ENCODE assay signal across 9 cellular contexts in the genomic region with DNA sequence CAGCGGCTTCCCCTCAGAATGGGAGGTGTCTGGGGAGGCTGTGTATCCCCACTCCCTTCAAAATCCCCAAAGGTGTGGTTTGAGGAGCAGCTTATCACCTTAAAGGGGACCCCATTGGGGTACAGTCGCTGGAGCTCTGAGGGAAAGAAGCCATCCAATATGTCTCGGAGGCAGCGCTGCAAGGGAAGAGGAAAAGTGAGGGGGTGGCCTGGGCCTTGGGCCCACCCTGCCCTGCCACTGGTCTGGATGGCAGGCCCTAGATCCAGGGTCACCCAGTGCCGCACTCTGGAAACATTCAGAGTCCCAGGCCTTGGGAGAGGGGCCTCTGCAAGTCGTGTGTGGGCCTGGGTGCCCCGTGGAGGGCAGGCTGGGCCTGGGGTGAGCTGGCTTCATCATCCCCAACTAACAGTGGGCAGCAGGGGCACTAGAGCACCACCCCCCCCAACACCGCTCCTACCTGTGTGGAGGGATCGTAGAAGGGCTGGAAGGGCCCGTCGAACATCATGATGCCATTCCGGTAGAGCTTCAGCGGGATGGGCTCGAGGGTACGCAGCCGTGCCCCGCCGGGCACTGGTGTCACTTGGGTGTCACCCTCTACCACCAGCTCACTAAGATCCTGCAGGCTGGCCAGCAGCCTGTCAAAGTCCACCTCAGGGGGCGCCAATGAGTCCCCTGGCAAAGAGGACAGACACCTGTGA. TPM values are rescaled to one million over a fixed set of nuclear protein-coding genes. Genes with fewer than 3 reads are reported as not detected.
A peak's percentile ranks its signal among the peaks of the same experiment; 100 is the strongest.
DNase-seq lines count a peak whose midpoint lies in the region; ATAC-seq, FAIRE-seq and TF ChIP-seq lines count a peak whose summit lies in the region.
"Had no signal": no experiment of that assay in that cellular context is flagged by ENCODE, and none has a peak within 500 bp of the region (broad histone marks: within the 10 kb centered on the region; RNA-seq: fewer than 3 reads in every experiment).

No MANE protein-coding gene starts in this region.

- no TSS peak for BruUV-seq in endothelial cell of umbilical vein (replicated peaks; lab: Mats Ljungman, UMichigan)

- POLR2A ChIA-PET in endothelial cell of umbilical vein (lab: Charles Lee) = interaction anchor here (0.8 kb wide), 1 partner anchor 51 kb away, joined by 3 read pairs; a partner anchor contains a TSS

- no peak overlapping the region for H2AFZ ChIP-seq in endothelial cell of umbilical vein (ENCODE audit: low read depth, low read length)

- peak; percentile 41 for ATAC-seq in SK-N-SH treated with all-trans-retinoic acid at 6 μM for 48 hours
- no peak for ATAC-seq in HG03520 (IDR thresholded peaks at IDR 0.05; ENCODE audit: unreplicated experiment)
- no peak for ATAC-seq in HG03571 (IDR thresholded peaks at IDR 0.05; ENCODE audit: unreplicated experiment)

- no peak for FAIRE-seq in endothelial cell of umbilical vein (lab: Jason Lieb, UNC)
- FAIRE-seq: endometrium had no signal

- DNase-seq in stimulated activated CD4-positive, alpha-beta T cell treated with anti-CD3 and anti-CD28 coated beads, Interleukin-4, amount 100 ng/mL, for 1 hour = peak; percentile 52
- DNase-seq in stimulated activated CD4-positive, alpha-beta T cell treated with anti-CD3 and anti-CD28 coated beads, Interleukin-4, amount 100 ng/mL, for 4 hours = no peak
- DNase-seq in endothelial cell of umbilical vein (ENCODE audit: low read depth, low spot score) = no peak
- no peak for DNase-seq in retinal pigment epithelial cell (ENCODE audit: low read depth)
- no peak for DNase-seq in NOMO-1 treated with DMSO at 0.1 percent for 48 hours (lab: John Stamatoyannopoulos, UW; ENCODE audit: unreplicated experiment)

- peak; percentile 41 to 63 for TF ChIP-seq CTCF in endothelial cell of umbilical vein (IDR thresholded peaks at IDR 0.05; ENCODE audit: extremely low read depth in 1 of 2, insufficient read depth in 1 of 2, low read depth in 1 of 2, low read length in 2 of 2)
- TF ChIP-seq CTCF in retinal pigment epithelial cell (conservative IDR thresholded peaks at IDR 0.05; ENCODE audit: low read depth, low read length) = peak; percentile 57

- H3K9me1 ChIP-seq in endothelial cell of umbilical vein (replicated peaks; ENCODE audit: control insufficient read depth, extremely low read depth, insufficient read depth, low read length) = no peaks in the 10 kb centered on the region

- H3K4me1 ChIP-seq in endothelial cell of umbilical vein (ENCODE audit: control insufficient read depth, extremely low read depth, insufficient read depth, low read length) = peaks cover 26% of the 10 kb centered on the region

- CTCF ChIA-PET in endothelial cell of umbilical vein (lab: Charles Lee) = interaction anchor here (0.6 to 4.3 kb wide), 21 partner anchors 9 to 250 kb away, joined by 3 to 120 read pairs (median 5); a partner anchor contains a TSS

- intact Hi-C loops in endothelial cell of umbilical vein (cut with micrococcal nuclease) = loop anchor here (1.0 to 2.0 kb wide), 3 partner anchors 36 to 132 kb away; no protein-coding TSS in a partner anchor

- H3K4me3 ChIP-seq in endothelial cell of umbilical vein (replicated peaks in 1 of 3; ENCODE audit: insufficient read depth in 1 of 3, low read depth in 1 of 3, low read length in 3 of 3) = no peak overlapping the region
- no peak overlapping the region for H3K4me3 ChIP-seq in retinal pigment epithelial cell (ENCODE audit: low read length)

- peak; percentile 39 for TF ChIP-seq POLR2A in endothelial cell of umbilical vein (IDR thresholded peaks at IDR 0.05; ENCODE audit: low read depth, low read length)

- H3K27ac ChIP-seq in endothelial cell of umbilical vein (ENCODE audit: insufficient read depth, low read depth, low read length) = no peak overlapping the region

- no peak overlapping the region for H3K4me2 ChIP-seq in endothelial cell of umbilical vein (ENCODE audit: insufficient read depth, low read length)

- no peak overlapping the region for H3K9ac ChIP-seq in endothelial cell of umbilical vein (replicated peaks; ENCODE audit: extremely low read depth, insufficient read depth, low read length)

- H3K9me3 ChIP-seq in endothelial cell of umbilical vein (replicated peaks; ENCODE audit: control insufficient read depth, insufficient read depth, low read length) = no peaks in the 10 kb centered on the region

- no peaks in the 10 kb centered on the region for H4K20me1 ChIP-seq in endothelial cell of umbilical vein (replicated peaks; ENCODE audit: control insufficient read depth, extremely low read depth, insufficient read depth, low read length)

- dilution Hi-C loops in endothelial cell of umbilical vein (cut with MboI; ENCODE audit: extremely low pct_ligation_motif_present, low sequenced_read_pairs) = no loop called here

- peaks cover 0 to 8% of the 10 kb centered on the region in 2 experiments for H3K36me3 ChIP-seq in endothelial cell of umbilical vein (ENCODE audit: control insufficient read depth in 2 of 2, extremely low read depth in 1 of 2, insufficient read depth in 2 of 2, low read length in 2 of 2)

- H3K79me2 ChIP-seq in endothelial cell of umbilical vein (ENCODE audit: control insufficient read depth, insufficient read depth, low read length) = peaks cover 19% of the 10 kb centered on the region

- no peaks in the 10 kb centered on the region for H3K27me3 ChIP-seq in endothelial cell of umbilical vein (ENCODE audit: control insufficient read depth in 2 of 2, insufficient read depth in 2 of 2, low read length in 2 of 2)

TF ChIP-seq in SK-N-SH treated with all-trans-retinoic acid at 6 μM for 48 hours, 23 proteins besides CTCF, POLR2A, EP300 and RAD21 (continues in another document):
- no peak for TF ChIP-seq ZFP3 (CRISPR knock-in tag; IDR thresholded peaks at IDR 0.05)

TF ChIP-seq in endothelial cell of umbilical vein, 7 proteins besides CTCF, POLR2A, EP300 and RAD21:
- TF ChIP-seq, protein P1, sequence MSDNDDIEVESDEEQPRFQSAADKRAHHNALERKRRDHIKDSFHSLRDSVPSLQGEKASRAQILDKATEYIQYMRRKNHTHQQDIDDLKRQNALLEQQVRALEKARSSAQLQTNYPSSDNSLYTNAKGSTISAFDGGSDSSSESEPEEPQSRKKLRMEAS (IDR thresholded peaks at IDR 0.05; ENCODE audit: insufficient read depth, insufficient read length) = no peak
- TF ChIP-seq GATA2 (IDR thresholded peaks at IDR 0.05; ENCODE audit: insufficient read depth, insufficient read length, low read depth, low read length) (no peak), POLR2AphosphoS5 (IDR thresholded peaks at IDR 0.05; ENCODE audit: insufficient read depth, low read depth, low read length) (no peak), MYC (IDR thresholded peaks at IDR 0.05; ENCODE audit: low read depth, low read length) (no peak), JUN (IDR thresholded peaks at IDR 0.05; ENCODE audit: borderline replicate concordance, insufficient read depth, insufficient read length, low read depth) (no peak), EZH2 (IDR thresholded peaks at IDR 0.05; ENCODE audit: borderline replicate concordance, low read depth, low read length, severe bottlenecking) (no peak), FOS (IDR thresholded peaks at IDR 0.05; ENCODE audit: borderline replicate concordance, insufficient read depth, low read length) (no peak)

RNA-seq across cellular contexts. Expression of a gene that starts 5.6 kb away (rescaled TPM):
- 337 and 344 TPM in 2 replicates for total RNA-seq in endothelial cell of umbilical vein
- 233 and 305 TPM in 2 replicates for polyA plus RNA-seq in endothelial cell of umbilical vein
- polyA plus RNA-seq in endothelial cell of umbilical vein (2011; cell fraction: cytosol; rRNA removed) = 221 and 254 TPM in 2 replicates
- polyA plus RNA-seq in endothelial cell of umbilical vein (2011; cell fraction: nucleus; rRNA removed) = 47.6 and 64.1 TPM in 2 replicates
- 544 and 560 TPM in 2 replicates for polyA plus RNA-seq in endothelial cell of umbilical vein (2012)
- polyA minus RNA-seq in endothelial cell of umbilical vein = 249 and 275 TPM in 2 replicates
- polyA minus RNA-seq in endothelial cell of umbilical vein (2011; cell fraction: cytosol; rRNA and poly(A)+ RNA removed) = 31.6 TPM
- 44.7 and 47.1 TPM in 2 replicates for polyA minus RNA-seq in endothelial cell of umbilical vein (2011; cell fraction: nucleus; rRNA and poly(A)+ RNA removed)

RNA-seq across cellular contexts. Expression of a gene that starts 20.9 kb away (rescaled TPM):
- total RNA-seq in endothelial cell of umbilical vein = 11.9 and 15.6 TPM in 2 replicates
- 14.6 and 14.8 TPM in 2 replicates for polyA plus RNA-seq in endothelial cell of umbilical vein
- 6.9 and 10.7 TPM in 2 replicates for polyA plus RNA-seq in endothelial cell of umbilical vein (2011; cell fraction: cytosol; rRNA removed)
- 87.9 and 92.8 TPM in 2 replicates for polyA plus RNA-seq in endothelial cell of umbilical vein (2011; cell fraction: nucleus; rRNA removed)
- polyA plus RNA-seq in endothelial cell of umbilical vein (2012) = 8.7 and 8.9 TPM in 2 replicates
- polyA minus RNA-seq in endothelial cell of umbilical vein = 11.1 and 13.5 TPM in 2 replicates
- polyA minus RNA-seq in endothelial cell of umbilical vein (2011; cell fraction: cytosol; rRNA and poly(A)+ RNA removed) = 19.5 TPM
- polyA minus RNA-seq in endothelial cell of umbilical vein (2011; cell fraction: nucleus; rRNA and poly(A)+ RNA removed) = 10.3 and 17.6 TPM in 2 replicates

RNA-seq across cellular contexts. Expression of a gene that starts 32.2 kb away (rescaled TPM):
- not detected in 2 replicates for total RNA-seq in endothelial cell of umbilical vein
- polyA plus RNA-seq in endothelial cell of umbilical vein = not detected in 2 replicates
- not detected in 2 replicates for polyA plus RNA-seq in endothelial cell of umbilical vein (2011; cell fraction: cytosol; rRNA removed)
- not detected in 2 replicates for polyA plus RNA-seq in endothelial cell of umbilical vein (2011; cell fraction: nucleus; rRNA removed)
- not detected in 2 replicates for polyA plus RNA-seq in endothelial cell of umbilical vein (2012)
- 1.1 and 2.9 TPM in 2 replicates for polyA minus RNA-seq in endothelial cell of umbilical vein
- polyA minus RNA-seq in endothelial cell of umbilical vein (2011; cell fraction: cytosol; rRNA and poly(A)+ RNA removed) = not detected
- not detected in 2 replicates for polyA minus RNA-seq in endothelial cell of umbilical vein (2011; cell fraction: nucleus; rRNA and poly(A)+ RNA removed)

RNA-seq across cellular contexts. Expression of a gene that starts 51.5 kb away (rescaled TPM):
- total RNA-seq in endothelial cell of umbilical vein = 16.2 and 17.8 TPM in 2 replicates
- 15.2 and 16.1 TPM in 2 replicates for polyA plus RNA-seq in endothelial cell of umbilical vein
- polyA plus RNA-seq in endothelial cell of umbilical vein (2011; cell fraction: cytosol; rRNA removed) = 12.9 and 13.8 TPM in 2 replicates
- 44.2 and 48.1 TPM in 2 replicates for polyA plus RNA-seq in endothelial cell of umbilical vein (2011; cell fraction: nucleus; rRNA removed)
- 11.9 and 13.3 TPM in 2 replicates for polyA plus RNA-seq in endothelial cell of umbilical vein (2012)
- polyA minus RNA-seq in endothelial cell of umbilical vein = 14.7 and 19.9 TPM in 2 replicates
- polyA minus RNA-seq in endothelial cell of umbilical vein (2011; cell fraction: cytosol; rRNA and poly(A)+ RNA removed) = 10.0 TPM
- polyA minus RNA-seq in endothelial cell of umbilical vein (2011; cell fraction: nucleus; rRNA and poly(A)+ RNA removed) = 10.2 and 17.8 TPM in 2 replicates
